22 cellular contexts compared by ENCODE assay signal in the genomic region with DNA sequence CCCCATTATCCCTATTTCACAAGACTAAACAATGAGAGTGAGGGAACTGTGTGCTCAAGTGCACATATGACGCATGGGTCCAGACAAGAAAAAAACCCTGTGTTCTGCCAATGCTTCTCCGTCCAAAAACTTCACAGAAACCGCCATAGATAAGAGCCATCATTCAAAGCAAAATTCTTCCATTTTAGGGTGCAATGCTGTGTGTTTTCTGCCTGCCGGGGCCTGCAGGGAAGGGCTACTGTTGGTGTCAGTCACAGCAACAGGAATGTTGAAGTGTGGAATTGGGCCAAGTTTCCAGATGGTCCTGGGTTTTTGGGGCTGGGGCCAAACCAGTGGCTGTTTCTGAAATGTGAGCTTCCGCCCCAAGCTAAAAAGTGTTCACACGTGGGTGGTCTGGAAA. TPM values are rescaled to one million over a fixed set of nuclear protein-coding genes. Genes with fewer than 3 reads are reported as not detected.
A peak's percentile ranks its signal among the peaks of the same experiment; 100 is the strongest.
DNase-seq lines count a peak whose midpoint lies in the region; ATAC-seq, FAIRE-seq and TF ChIP-seq lines count a peak whose summit lies in the region.
"Had no signal": no experiment of that assay in that cellular context is flagged by ENCODE, and none has a peak within 500 bp of the region (broad histone marks: within the 10 kb centered on the region; RNA-seq: fewer than 3 reads in every experiment).

No MANE protein-coding gene starts in this region.

- no peak overlapping the region for H3K27ac Mint-ChIP-seq in astrocyte (ENCODE audit: unreplicated experiment)
- no peak overlapping the region for H3K27ac Mint-ChIP-seq in activated CD4-positive, alpha-beta memory T cell treated with anti-CD3 and anti-CD28 coated beads, Interleukin-2, amount 10 ng/mL, durations not matched to agents 7 days and 5 days
- H3K27ac Mint-ChIP-seq: activated CD4-positive, alpha-beta T cell treated with anti-CD3 and anti-CD28 coated beads, Interleukin-2, amount 10 ng/mL, durations not matched to agents 24 days and 14 days; activated naive CD8-positive, alpha-beta T cell treated with anti-CD3 and anti-CD28 coated beads for 36 hours; activated T-helper 17 cell treated with anti-CD3 and anti-CD28 coated beads, Interleukin-2, amount 50 U/mL, for 72 hours; natural killer cell had no signal

- no peak overlapping the region for H3K4me3 Mint-ChIP-seq in astrocyte (ENCODE audit: unreplicated experiment)
- no peak overlapping the region for H3K4me3 Mint-ChIP-seq in activated CD4-positive, alpha-beta memory T cell treated with anti-CD3 and anti-CD28 coated beads, Interleukin-2, amount 10 ng/mL, durations not matched to agents 7 days and 5 days
- H3K4me3 Mint-ChIP-seq: activated CD4-positive, alpha-beta T cell treated with anti-CD3 and anti-CD28 coated beads, Interleukin-2, amount 10 ng/mL, durations not matched to agents 24 days and 14 days; activated naive CD8-positive, alpha-beta T cell treated with anti-CD3 and anti-CD28 coated beads for 36 hours; activated T-helper 17 cell treated with anti-CD3 and anti-CD28 coated beads, Interleukin-2, amount 50 U/mL, for 72 hours; natural killer cell had no signal

- H3K27me3 ChIP-seq in right atrium auricular region (no peaks in the 10 kb centered on the region), astrocyte (ENCODE audit: insufficient read depth, low read length) (no peaks in the 10 kb centered on the region), colonic mucosa (no peaks in the 10 kb centered on the region)
- H3K27me3 ChIP-seq: upper lobe of left lung had no signal

- ATAC-seq in Right ventricle myocardium superior (ENCODE audit: poor library complexity) (peak; percentile 80), left ventricle myocardium superior (peak; percentile 89), HG03457 (IDR thresholded peaks at IDR 0.05; ENCODE audit: unreplicated experiment) (no peak)
- ATAC-seq: activated T-helper 17 cell treated with anti-CD3 and anti-CD28 coated beads, Interleukin-2, amount 50 U/mL, for 72 hours; natural killer cell had no signal

- H2AFZ ChIP-seq in astrocyte (ENCODE audit: low read depth, low read length) = no peak overlapping the region

- H3K9me3 ChIP-seq in right atrium auricular region (no peaks in the 10 kb centered on the region), astrocyte (ENCODE audit: insufficient read depth, low read depth, low read length) (peaks cover 2% of the 10 kb centered on the region), colonic mucosa (no peaks in the 10 kb centered on the region)
- H3K9me3 ChIP-seq: Caco-2, SK-N-SH, upper lobe of left lung had no signal

- intact Hi-C loops in Right ventricle myocardium superior (cut with DNase I) = no loop called here
- intact Hi-C loops in left ventricle myocardium superior (cut with micrococcal nuclease) = no loop called here
- intact Hi-C loops in colonic mucosa (cut with DNase I) = no loop called here

- no peaks in the 10 kb centered on the region for H4K20me1 ChIP-seq in astrocyte (ENCODE audit: insufficient read depth, low read length)

- no peak overlapping the region for H3K4me2 ChIP-seq in astrocyte (ENCODE audit: low read length)
- H3K4me2 ChIP-seq: SK-N-SH had no signal

- no peaks in the 10 kb centered on the region for H3K4me1 ChIP-seq in right atrium auricular region
- H3K4me1 ChIP-seq in astrocyte (ENCODE audit: insufficient read depth, low read length) = no peaks in the 10 kb centered on the region
- no peaks in the 10 kb centered on the region for H3K4me1 ChIP-seq in colonic mucosa
- H3K4me1 ChIP-seq: Caco-2 had no signal

- no peaks in the 10 kb centered on the region for H3K79me2 ChIP-seq in astrocyte (ENCODE audit: insufficient read depth, low read length)

- POLR2A ChIA-PET in activated CD4-positive, alpha-beta memory T cell treated with anti-CD3 and anti-CD28 coated beads, Interleukin-2, amount 10 ng/mL, durations not matched to agents 7 days and 5 days (lab: Charles Lee) = no interaction called here

- no peaks in the 10 kb centered on the region for H3K9me3 Mint-ChIP-seq in astrocyte (ENCODE audit: unreplicated experiment)
- no peaks in the 10 kb centered on the region for H3K9me3 Mint-ChIP-seq in activated CD4-positive, alpha-beta memory T cell treated with anti-CD3 and anti-CD28 coated beads, Interleukin-2, amount 10 ng/mL, durations not matched to agents 7 days and 5 days
- H3K9me3 Mint-ChIP-seq: activated CD4-positive, alpha-beta T cell treated with anti-CD3 and anti-CD28 coated beads, Interleukin-2, amount 10 ng/mL, durations not matched to agents 24 days and 14 days; activated naive CD8-positive, alpha-beta T cell treated with anti-CD3 and anti-CD28 coated beads for 36 hours; activated T-helper 17 cell treated with anti-CD3 and anti-CD28 coated beads, Interleukin-2, amount 50 U/mL, for 72 hours; natural killer cell had no signal

- TF ChIP-seq CTCF in right atrium auricular region (IDR thresholded peaks at IDR 0.05) = no peak
- TF ChIP-seq CTCF in astrocyte (IDR thresholded peaks at IDR 0.05; ENCODE audit: insufficient read depth, low read depth, low read length) = no peak
- no peak for TF ChIP-seq CTCF in colonic mucosa (IDR thresholded peaks at IDR 0.05)

- CTCF ChIA-PET in activated CD4-positive, alpha-beta memory T cell treated with anti-CD3 and anti-CD28 coated beads, Interleukin-2, amount 10 ng/mL, durations not matched to agents 7 days and 5 days (lab: Charles Lee) = no interaction called here

- H3K27ac ChIP-seq in right atrium auricular region (no peak overlapping the region), astrocyte (ENCODE audit: low read depth, low read length) (no peak overlapping the region), colonic mucosa (no peak overlapping the region)
- H3K27ac ChIP-seq: upper lobe of left lung, VCaP had no signal

- no peak for FAIRE-seq in astrocyte (lab: Jason Lieb, UNC)

- H3K9ac ChIP-seq in astrocyte (ENCODE audit: low read length) = no peak overlapping the region
- no peak overlapping the region for H3K9ac ChIP-seq in colonic mucosa (ENCODE audit: low read depth in 2 of 2, low read length in 2 of 2)
- H3K9ac ChIP-seq: SK-N-SH had no signal

- no peaks in the 10 kb centered on the region for H3K4me1 Mint-ChIP-seq in astrocyte (ENCODE audit: low read depth, unreplicated experiment)
- H3K4me1 Mint-ChIP-seq in activated CD4-positive, alpha-beta memory T cell treated with anti-CD3 and anti-CD28 coated beads, Interleukin-2, amount 10 ng/mL, durations not matched to agents 7 days and 5 days = no peaks in the 10 kb centered on the region
- H3K4me1 Mint-ChIP-seq: activated CD4-positive, alpha-beta T cell treated with anti-CD3 and anti-CD28 coated beads, Interleukin-2, amount 10 ng/mL, durations not matched to agents 24 days and 14 days; activated naive CD8-positive, alpha-beta T cell treated with anti-CD3 and anti-CD28 coated beads for 36 hours; activated T-helper 17 cell treated with anti-CD3 and anti-CD28 coated beads, Interleukin-2, amount 50 U/mL, for 72 hours; natural killer cell had no signal

- peaks cover 29% of the 10 kb centered on the region for H3K27me3 Mint-ChIP-seq in astrocyte (ENCODE audit: low read depth, unreplicated experiment)
- no peaks in the 10 kb centered on the region for H3K27me3 Mint-ChIP-seq in activated CD4-positive, alpha-beta memory T cell treated with anti-CD3 and anti-CD28 coated beads, Interleukin-2, amount 10 ng/mL, durations not matched to agents 7 days and 5 days
- H3K27me3 Mint-ChIP-seq: activated CD4-positive, alpha-beta T cell treated with anti-CD3 and anti-CD28 coated beads, Interleukin-2, amount 10 ng/mL, durations not matched to agents 24 days and 14 days; activated naive CD8-positive, alpha-beta T cell treated with anti-CD3 and anti-CD28 coated beads for 36 hours had no signal

- DNase-seq in Right ventricle myocardium superior (no peak), right atrium auricular region (ENCODE audit: low spot score) (no peak), astrocyte (ENCODE audit: low read depth) (peak; percentile 40), left ventricle myocardium superior (peak; percentile 53), colonic mucosa (no peak)
- DNase-seq in activated CD4-positive, alpha-beta memory T cell treated with anti-CD3 and anti-CD28 coated beads, Interleukin-2, amount 10 ng/mL, durations not matched to agents 7 days and 5 days = no peak
- no peak for DNase-seq in activated T-cell treated with anti-CD3 and anti-CD28 coated beads, Interleukin-2, amount 50 U/mL, for 1 hour
- DNase-seq: activated CD4-positive, alpha-beta T cell treated with anti-CD3 and anti-CD28 coated beads, Interleukin-2, amount 10 ng/mL, durations not matched to agents 24 days and 14 days; activated naive CD8-positive, alpha-beta T cell treated with anti-CD3 and anti-CD28 coated beads for 36 hours; Caco-2; HCEC 1CT; natural killer cell; NCI-H146; NCI-H226; SK-N-SH; upper lobe of left lung had no signal

- H3K36me3 ChIP-seq in right atrium auricular region = no peaks in the 10 kb centered on the region
- H3K36me3 ChIP-seq in astrocyte (ENCODE audit: insufficient read depth, low read length) = no peaks in the 10 kb centered on the region
- H3K36me3 ChIP-seq in colonic mucosa = no peaks in the 10 kb centered on the region
- H3K36me3 ChIP-seq: upper lobe of left lung had no signal

- H3K36me3 Mint-ChIP-seq in astrocyte (ENCODE audit: low read depth, unreplicated experiment) = no peaks in the 10 kb centered on the region
- no peaks in the 10 kb centered on the region for H3K36me3 Mint-ChIP-seq in activated CD4-positive, alpha-beta memory T cell treated with anti-CD3 and anti-CD28 coated beads, Interleukin-2, amount 10 ng/mL, durations not matched to agents 7 days and 5 days (ENCODE audit: low read depth)
- H3K36me3 Mint-ChIP-seq: activated naive CD8-positive, alpha-beta T cell treated with anti-CD3 and anti-CD28 coated beads for 36 hours; natural killer cell had no signal

- H3K4me3 ChIP-seq in right atrium auricular region = no peak overlapping the region
- H3K4me3 ChIP-seq in astrocyte (ENCODE audit: insufficient read depth, low read depth, low read length) = no peak overlapping the region
- no peak overlapping the region for H3K4me3 ChIP-seq in colonic mucosa
- H3K4me3 ChIP-seq: upper lobe of left lung had no signal

RNA-seq across cellular contexts. Expression of gene MC2R, which starts 0.6 kb away (rescaled TPM):
- not detected for total RNA-seq in Right ventricle myocardium superior
- not detected for total RNA-seq in right atrium auricular region
- not detected in 2 replicates for total RNA-seq in astrocyte
- not detected for total RNA-seq in left ventricle myocardium superior
- not detected for total RNA-seq in activated CD4-positive, alpha-beta memory T cell treated with anti-CD3 and anti-CD28 coated beads, Interleukin-2, amount 10 ng/mL, durations not matched to agents 7 days and 5 days
- total RNA-seq in colonic mucosa = not detected
- total RNA-seq: activated CD4-positive, alpha-beta T cell treated with anti-CD3 and anti-CD28 coated beads, Interleukin-2, amount 10 ng/mL, durations not matched to agents 24 days and 14 days; activated naive CD8-positive, alpha-beta T cell treated with anti-CD3 and anti-CD28 coated beads for 36 hours; activated T-helper 17 cell treated with anti-CD3 and anti-CD28 coated beads, Interleukin-2, amount 50 U/mL, for 72 hours; Caco-2; fibroblast of lung; natural killer cell; osteocyte; T-helper 2 cell treated with Interferon-gamma antibody and Interleukin-4, amounts not matched to agents 100 ng/mL and 5 ng/mL, for 36 hours; upper lobe of left lung had no signal

Comparison
In these comparisons a context has a peak if more than half of its experiments do, and no peak if none do; other contexts are left out.
1. DNase-seq: peak in astrocyte (single experiment) and left ventricle myocardium superior (single experiment); none in Right ventricle myocardium superior (single experiment), right atrium auricular region (single experiment), activated CD4-positive, alpha-beta memory T cell treated with anti-CD3 and anti-CD28 coated beads, Interleukin-2, amount 10 ng/mL, durations not matched to agents 7 days and 5 days (single experiment), activated T-cell treated with anti-CD3 and anti-CD28 coated beads, Interleukin-2, amount 50 U/mL, for 1 hour (single experiment) and colonic mucosa (single experiment).